Comparison of ENCODE assay signal across 10 cellular contexts in genomic region chr17:50514936-50515702, GRCh38.
DNase-seq lines count a peak whose midpoint lies in the region; TF ChIP-seq lines count a peak whose summit lies in the region.
"Had no signal": no experiment of that assay in that cellular context is flagged by ENCODE, and none has a peak within 500 bp of the region (broad histone marks: within the 10 kb centered on the region; RNA-seq: fewer than 3 reads in every experiment).

No MANE protein-coding gene starts in this region.

- no peaks in the 10 kb centered on the region for H3K79me2 ChIP-seq in parathyroid adenoma

- H3K27me3 ChIP-seq in parathyroid adenoma (ENCODE audit: control insufficient read depth, insufficient read depth, low read length) = no peaks in the 10 kb centered on the region

- no peak overlapping the region for H3K9ac ChIP-seq in parathyroid adenoma

- H2AFZ ChIP-seq in parathyroid adenoma = peak overlapping the region; percentile 9

- peak; percentile 36 for DNase-seq in RPMI8226
- peak; percentile 62 for DNase-seq in fibroblast of mammary gland (ENCODE audit: low read depth)
- DNase-seq in NCI-H510A treated with DMSO at 0.1 percent for 48 hours (lab: John Stamatoyannopoulos, UW) = no peak
- no peak for DNase-seq in GOT3 (lab: John Stamatoyannopoulos, UW)
- DNase-seq in NCI-H510A (lab: John Stamatoyannopoulos, UW) = no peak
- DNase-seq: activated CD8-positive, alpha-beta memory T cell treated with anti-CD3 and anti-CD28 coated beads for 24 hours; central memory CD4-positive, alpha-beta T cell; DMS79; NCI-H2081 treated with DMSO at 0.1 percent for 48 hours had no signal

- no peaks in the 10 kb centered on the region for H3K36me3 ChIP-seq in parathyroid adenoma (ENCODE audit: control insufficient read depth, insufficient read depth, low read length)

- no peak for TF ChIP-seq CTCF in fibroblast of mammary gland (conservative IDR thresholded peaks at IDR 0.05; ENCODE audit: control insufficient read depth, insufficient read depth, low read depth, low read length)
- TF ChIP-seq CTCF in parathyroid adenoma (IDR thresholded peaks at IDR 0.05) = no peak

- H3K9me3 ChIP-seq in parathyroid adenoma (ENCODE audit: control insufficient read depth, low read length) = no peaks in the 10 kb centered on the region

- no peak overlapping the region for H3K4me2 ChIP-seq in parathyroid adenoma (ENCODE audit: low read length)

- H3K4me1 ChIP-seq in parathyroid adenoma = peaks cover 33% of the 10 kb centered on the region

- no peak overlapping the region for H3K27ac ChIP-seq in parathyroid adenoma

- no peak overlapping the region for H3K4me3 ChIP-seq in fibroblast of mammary gland (ENCODE audit: control insufficient read depth, low read depth, low read length)
- H3K4me3 ChIP-seq in parathyroid adenoma (ENCODE audit: low read depth, low read length) = no peak overlapping the region

Comparison
In these comparisons a context has a peak if more than half of its experiments do, and no peak if none do; other contexts are left out.
1. DNase-seq: peak in RPMI8226 (single experiment) and fibroblast of mammary gland (single experiment); none in NCI-H510A treated with DMSO at 0.1 percent for 48 hours (single experiment), GOT3 (single experiment) and NCI-H510A (single experiment).